In the genomic region with DNA sequence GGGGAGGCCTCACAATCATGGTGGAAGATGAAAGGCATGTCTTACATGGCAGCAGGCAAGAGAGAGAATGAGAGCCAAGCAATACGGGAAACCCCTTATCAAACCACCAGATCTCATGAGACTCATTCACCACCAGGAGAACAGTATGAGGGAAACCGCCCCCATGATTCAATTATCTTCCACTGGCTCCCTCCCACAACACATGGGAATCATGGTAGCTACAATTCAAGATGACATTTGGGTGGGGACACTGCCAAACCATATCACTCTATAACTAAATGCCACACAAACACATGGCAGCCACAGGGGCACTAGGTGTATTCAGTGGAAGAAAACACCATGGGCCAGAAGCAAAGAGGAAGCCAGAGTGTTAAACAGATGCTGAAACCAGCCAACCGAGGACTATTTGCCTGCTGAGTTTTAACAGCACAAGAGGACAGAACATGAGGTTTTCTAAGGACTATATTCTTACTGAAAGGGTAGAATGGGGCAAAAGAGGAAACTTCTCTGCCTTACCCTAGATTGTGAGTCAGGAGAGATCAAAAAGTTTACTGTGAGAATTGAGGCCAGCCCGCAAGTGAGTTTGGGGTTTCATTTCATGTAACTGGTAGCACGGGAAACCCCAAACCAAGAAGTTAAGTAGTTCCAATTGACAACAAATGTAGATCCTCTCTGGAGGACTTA, we compare ENCODE assay signal across 8 cellular contexts. TPM values are rescaled to one million over a fixed set of nuclear protein-coding genes. Genes with fewer than 3 reads are reported as not detected.
DNase-seq lines count a peak whose midpoint lies in the region; ATAC-seq and FAIRE-seq lines count a peak whose summit lies in the region.

No MANE protein-coding gene starts in this region.

- intact Hi-C loops in activated CD4-positive, alpha-beta T cell treated with anti-CD3 and anti-CD28 coated beads for 36 hours (cut with DNase I, micrococcal nuclease) = loop anchor here (1.0 to 10.0 kb wide), 10 partner anchors 93 to 380 kb away; a partner anchor contains a TSS

- peak overlapping the region; percentile 41 for H3K4me3 Mint-ChIP-seq in activated CD4-positive, alpha-beta T cell treated with anti-CD3 and anti-CD28 coated beads for 36 hours
- peak overlapping the region in 9 of 10 donors; percentile 4 to 64 (median 44) for H3K4me3 Mint-ChIP-seq in naive thymus-derived CD8-positive, alpha-beta T cell

- peaks cover 14% of the 10 kb centered on the region for H3K9me3 Mint-ChIP-seq in activated CD4-positive, alpha-beta T cell treated with anti-CD3 and anti-CD28 coated beads for 36 hours (ENCODE audit: low read depth)
- peaks cover 0 to 8% (median 0%) of the 10 kb centered on the region in 9 donors for H3K9me3 Mint-ChIP-seq in naive thymus-derived CD8-positive, alpha-beta T cell

- H3K36me3 Mint-ChIP-seq in activated CD4-positive, alpha-beta T cell treated with anti-CD3 and anti-CD28 coated beads for 36 hours (ENCODE audit: low read depth) = peaks cover 78% of the 10 kb centered on the region
- H3K36me3 Mint-ChIP-seq in naive thymus-derived CD8-positive, alpha-beta T cell = peaks cover 16 to 81% (median 43%) of the 10 kb centered on the region in 3 donors

- CTCF ChIA-PET in activated CD4-positive, alpha-beta T cell treated with anti-CD3 and anti-CD28 coated beads for 36 hours (lab: Charles Lee) = interaction anchor here (0.6 to 9.8 kb wide), 6 partner anchors 16 to 210 kb away, joined by 3 to 172 read pairs (median 4); no protein-coding TSS in a partner anchor

- FAIRE-seq in RCC 7860 (lab: Jason Lieb, UNC) = no peak

- H3K27me3 Mint-ChIP-seq in activated CD4-positive, alpha-beta T cell treated with anti-CD3 and anti-CD28 coated beads for 36 hours = no peaks in the 10 kb centered on the region
- H3K27me3 Mint-ChIP-seq in naive thymus-derived CD8-positive, alpha-beta T cell = no peaks in the 10 kb centered on the region

- H3K4me1 Mint-ChIP-seq in activated CD4-positive, alpha-beta T cell treated with anti-CD3 and anti-CD28 coated beads for 36 hours = peaks cover 34% of the 10 kb centered on the region
- H3K4me1 Mint-ChIP-seq in naive thymus-derived CD8-positive, alpha-beta T cell = peaks cover 15 to 31% (median 28%) of the 10 kb centered on the region in 4 donors

- DNase-seq in activated CD4-positive, alpha-beta T cell treated with anti-CD3 and anti-CD28 coated beads for 36 hours = peak; percentile 84
- DNase-seq in naive thymus-derived CD8-positive, alpha-beta T cell = peak in 8 of 10 donors; percentile 25 to 69 (median 46)
- DNase-seq in SW 1271 (lab: John Stamatoyannopoulos, UW) = no peak
- no peak for DNase-seq in hypothalamus (lab: John Stamatoyannopoulos, UW)
- no peak for DNase-seq in RCC 7860 (ENCODE audit: low spot score)
- DNase-seq in SKM-1 treated with dmso at 0.1 percent for 144 hours (lab: John Stamatoyannopoulos, UW; ENCODE audit: unreplicated experiment) = no peak

- H3K27ac Mint-ChIP-seq in activated CD4-positive, alpha-beta T cell treated with anti-CD3 and anti-CD28 coated beads for 36 hours = peak overlapping the region; percentile 96
- H3K27ac Mint-ChIP-seq in naive thymus-derived CD8-positive, alpha-beta T cell = peak overlapping the region; percentile 38 to 90 (median 78)

- ATAC-seq in GM18867 (IDR thresholded peaks at IDR 0.05; ENCODE audit: unreplicated experiment) (peak; percentile 91), HG03025 (IDR thresholded peaks at IDR 0.05; ENCODE audit: low FRiP score, unreplicated experiment) (peak; percentile 94)
- ATAC-seq in activated CD4-positive, alpha-beta T cell treated with anti-CD3 and anti-CD28 coated beads for 36 hours = peak; percentile 91
- peak; percentile 94 to 97 for ATAC-seq in naive thymus-derived CD8-positive, alpha-beta T cell

- POLR2A ChIA-PET in activated CD4-positive, alpha-beta T cell treated with anti-CD3 and anti-CD28 coated beads for 36 hours (lab: Charles Lee) = interaction anchor here (1.0 kb wide), 1 partner anchor 100 kb away, joined by 4 read pairs; no protein-coding TSS in a partner anchor
- POLR2A ChIA-PET in naive thymus-derived CD8-positive, alpha-beta T cell (lab: Charles Lee) = no interaction called here

RNA-seq across cellular contexts. Expression of a gene that starts 49.2 kb away (rescaled TPM):
- total RNA-seq in activated CD4-positive, alpha-beta T cell treated with anti-CD3 and anti-CD28 coated beads for 36 hours = not detected
- total RNA-seq in naive thymus-derived CD8-positive, alpha-beta T cell = not detected
- not detected for polyA plus RNA-seq in naive thymus-derived CD8-positive, alpha-beta T cell

Comparison
In these comparisons a context has a peak if more than half of its experiments do, and no peak if none do; other contexts are left out.
1. DNase-seq: peak in activated CD4-positive, alpha-beta T cell treated with anti-CD3 and anti-CD28 coated beads for 36 hours (single experiment) and naive thymus-derived CD8-positive, alpha-beta T cell (8 of 10); none in SW 1271 (0 of 2), hypothalamus (0 of 51), RCC 7860 (single experiment) and SKM-1 treated with dmso at 0.1 percent for 144 hours (single experiment).
2. Peak in every context shown above with its lines, with median percentiles within 50 percentile points of each other: ATAC-seq.